Comparison of ENCODE assay signal across 21 cellular contexts in genomic region chr1:204194771-204195170, GRCh38. TPM values are rescaled to one million over a fixed set of nuclear protein-coding genes. Genes with fewer than 3 reads are reported as not detected.
DNase-seq lines count a peak whose midpoint lies in the region; ATAC-seq, FAIRE-seq and TF ChIP-seq lines count a peak whose summit lies in the region.
"Had no signal": no experiment of that assay in that cellular context is flagged by ENCODE, and none has a peak within 500 bp of the region (broad histone marks: within the 10 kb centered on the region; RNA-seq: fewer than 3 reads in every experiment).

No MANE protein-coding gene starts in this region.

- no peak overlapping the region for H3K56ac ChIP-seq in H9 (ENCODE audit: insufficient read length, low read depth, low read length)

- no peak overlapping the region for H3K4me3 Mint-ChIP-seq in CD4-positive, CD25-positive, alpha-beta regulatory T cell
- H3K4me3 Mint-ChIP-seq in H9: peak overlapping the region in 1 of 2 experiments; percentile 8; a peak in 2 of 5 replicates
- peak overlapping the region; percentile 3 for H3K4me3 Mint-ChIP-seq in neural progenitor cell
- H3K4me3 Mint-ChIP-seq: HFFc6 had no signal

- peaks cover 2% of the 10 kb centered on the region for H3K27me3 ChIP-seq in CD4-positive, CD25-positive, alpha-beta regulatory T cell (ENCODE audit: control insufficient read depth, insufficient read depth, low read length)
- H3K27me3 ChIP-seq in H9 (ENCODE audit: insufficient read depth, low read length) (no peaks in the 10 kb centered on the region), K562 (ENCODE audit: control insufficient read depth in 2 of 2, insufficient read depth in 2 of 2, low read length in 2 of 2) (peaks cover 30 to 71% of the 10 kb centered on the region in 2 experiments), neural progenitor cell (peaks cover 36% of the 10 kb centered on the region)
- H3K27me3 ChIP-seq: Peyer's patch had no signal

- peak overlapping the region; percentile 8 for H3K23ac ChIP-seq in H9 (ENCODE audit: insufficient read length, low read depth, low read length)

- H2BK120ac ChIP-seq in H9 (ENCODE audit: low read depth, low read length, poor library complexity, severe bottlenecking): no peak overlapping the region

- POLR2A ChIA-PET in K562 (lab: Yijun Ruan, JAX): interaction anchor here (0.5 to 0.7 kb wide), 3 partner anchors 95 to 889 kb away, joined by 3 read pairs; no protein-coding TSS in a partner anchor

- FAIRE-seq in K562 (lab: Jason Lieb, UNC): no peak
- FAIRE-seq: G401.6, GM19239, H54 had no signal

- no peaks in the 10 kb centered on the region for H3K23me2 ChIP-seq in H9 (ENCODE audit: insufficient read length, low read depth, low read length, poor library complexity, severe bottlenecking)

- no peaks in the 10 kb centered on the region for H3K36me3 ChIP-seq in CD4-positive, CD25-positive, alpha-beta regulatory T cell (ENCODE audit: control insufficient read depth, insufficient read depth, low read length)
- H3K36me3 ChIP-seq in K562 (ENCODE audit: control insufficient read depth, insufficient read depth, low read length) (no peaks in the 10 kb centered on the region), neural progenitor cell (no peaks in the 10 kb centered on the region)
- H3K36me3 ChIP-seq: Peyer's patch had no signal

- no peak overlapping the region for H2BK20ac ChIP-seq in H9 (ENCODE audit: low read depth, low read length, poor library complexity, severe bottlenecking)

- BruUV-seq in K562 (replicated peaks; lab: Mats Ljungman, UMichigan): no TSS peak

- H3F3A ChIP-seq in neural progenitor cell (ENCODE audit: low read depth): peaks cover 11% of the 10 kb centered on the region

- WGBS in H9 (ENCODE audit: extremely low coverage, insufficient read length, low lambda C conversion rate): no CpG with 5 or more reads among the region's 7 CpGs
- WGBS in K562 (ENCODE audit: insufficient coverage, low coverage, missing lambda C conversion rate): 11% methylated on average over 6 of the region's 7 CpGs

- H3K4me2 ChIP-seq in H9 (ENCODE audit: insufficient read depth, insufficient read length, low read length): no peak overlapping the region
- no peak overlapping the region for H3K4me2 ChIP-seq in K562 (ENCODE audit: insufficient read depth, low read length)
- H3K4me2 ChIP-seq in neural progenitor cell: no peak overlapping the region

- H4K91ac ChIP-seq in H9 (ENCODE audit: insufficient read length, low read depth, low read length): no peak overlapping the region

- no peak for ATAC-seq in CD4-positive, CD25-positive, alpha-beta regulatory T cell (ENCODE audit: low read depth in 2 of 2)
- ATAC-seq in K562 (no peak), GM18505 (IDR thresholded peaks at IDR 0.05; ENCODE audit: unreplicated experiment) (no peak), GM21723 (IDR thresholded peaks at IDR 0.05; ENCODE audit: unreplicated experiment) (no peak)
- ATAC-seq: Right ventricle myocardium inferior had no signal

- H4K5ac ChIP-seq in H9 (ENCODE audit: insufficient read length, low read depth, low read length): peak overlapping the region; percentile 11

- no peak overlapping the region for H2BK5ac ChIP-seq in H9 (ENCODE audit: insufficient read length, low read length)

- no peak overlapping the region for H3K4me3 ChIP-seq in CD4-positive, CD25-positive, alpha-beta regulatory T cell (ENCODE audit: low read depth, low read length)
- no peak overlapping the region for H3K4me3 ChIP-seq in K562
- H3K4me3 ChIP-seq in neural progenitor cell: no peak overlapping the region
- H3K4me3 ChIP-seq: Peyer's patch had no signal

- peak overlapping the region in 2 of 3 donors; percentile 9 to 14 for H3K27ac Mint-ChIP-seq in CD4-positive, CD25-positive, alpha-beta regulatory T cell
- peak overlapping the region in 1 of 3 experiments; percentile 4; a peak in 1 of 7 replicates for H3K27ac Mint-ChIP-seq in H9
- H3K27ac Mint-ChIP-seq in neural progenitor cell: no peak overlapping the region
- H3K27ac Mint-ChIP-seq: HFFc6 had no signal

- H4K20me1 ChIP-seq in H9 (ENCODE audit: control insufficient read depth, insufficient read depth, insufficient read length) (no peaks in the 10 kb centered on the region), K562 (replicated peaks; ENCODE audit: control insufficient read depth, insufficient read depth, low read length) (no peaks in the 10 kb centered on the region), neural progenitor cell (ENCODE audit: low read depth) (no peaks in the 10 kb centered on the region)

- peak overlapping the region; percentile 70 for H4K8ac ChIP-seq in H9 (replicated peaks; ENCODE audit: insufficient read length, low read depth, low read length)

- TF ChIP-seq CTCF in H9 (conservative IDR thresholded peaks at IDR 0.05) (no peak), K562 (IDR thresholded peaks at IDR 0.05 in 2 of 3, conservative IDR thresholded peaks at IDR 0.05 in 1 of 3; ENCODE audit: insufficient read depth in 2 of 3, low read depth in 1 of 3, low read length in 3 of 3) (no peak), neural progenitor cell (IDR thresholded peaks at IDR 0.05) (no peak)

- no peak overlapping the region for H3K4ac ChIP-seq in H9 (ENCODE audit: low read depth, low read length)

- peaks cover 0 to 5% (median 0%) of the 10 kb centered on the region in 7 donors for H3K9me3 Mint-ChIP-seq in CD4-positive, CD25-positive, alpha-beta regulatory T cell
- H3K9me3 Mint-ChIP-seq in H9 (peaks cover 0 to 5% of the 10 kb centered on the region in 2 experiments; a peak in 1 of 5 replicates), neural progenitor cell (no peaks in the 10 kb centered on the region)
- H3K9me3 Mint-ChIP-seq: HFFc6 had no signal

- H3K9ac ChIP-seq in H9 (ENCODE audit: extremely low read depth, insufficient read length, low read length) (no peak overlapping the region), K562 (ENCODE audit: insufficient read depth in 1 of 2, low read depth in 2 of 2, low read length in 2 of 2) (no peak overlapping the region), neural progenitor cell (no peak overlapping the region)

- H2AK5ac ChIP-seq in H9 (ENCODE audit: insufficient read length, low read length): no peak overlapping the region

- H3K4me1 Mint-ChIP-seq in CD4-positive, CD25-positive, alpha-beta regulatory T cell: peaks cover 0 to 13% (median 1%) of the 10 kb centered on the region in 4 donors
- H3K4me1 Mint-ChIP-seq in H9 (peaks cover 12 to 21% of the 10 kb centered on the region in 2 experiments), neural progenitor cell (peaks cover 14% of the 10 kb centered on the region)

- TF ChIP-seq EP300 in K562 (IDR thresholded peaks at IDR 0.05; ENCODE audit: low read length): no peak

- H3K18ac ChIP-seq in H9 (ENCODE audit: insufficient read length, low read depth, low read length): no peak overlapping the region

- H3K9me3 ChIP-seq in CD4-positive, CD25-positive, alpha-beta regulatory T cell (ENCODE audit: control insufficient read depth in 2 of 2, low read length in 2 of 2): no peaks in the 10 kb centered on the region
- H3K9me3 ChIP-seq in H9 (ENCODE audit: control insufficient read depth, low read depth, low read length) (no peaks in the 10 kb centered on the region), K562 (replicated peaks; ENCODE audit: control insufficient read depth, insufficient read depth, low read depth, low read length) (no peaks in the 10 kb centered on the region; the same call in 1 of the 2 replicates), neural progenitor cell (ENCODE audit: low read depth) (no peaks in the 10 kb centered on the region)
- H3K9me3 ChIP-seq: Peyer's patch had no signal

- TF ChIP-seq RAD21 in K562 (CRISPR knock-in tag; conservative IDR thresholded peaks at IDR 0.05 in 1 of 2, IDR thresholded peaks at IDR 0.05 in 1 of 2): no peak

- H3K14ac ChIP-seq in H9 (ENCODE audit: insufficient read depth, low read length): no peak overlapping the region; the same call in 1 of the 2 replicates

- in situ Hi-C loops in K562 (cut with MboI): no loop called here

- intact Hi-C loops in K562 (cut with micrococcal nuclease): no loop called here

- no peaks in the 10 kb centered on the region for H3K79me1 ChIP-seq in H9 (ENCODE audit: insufficient read depth, low read depth, low read length, poor library complexity, severe bottlenecking)

- no peaks in the 10 kb centered on the region for H3K9me1 ChIP-seq in K562 (ENCODE audit: control insufficient read depth, insufficient read depth, low read length)

- H3K79me2 ChIP-seq in H9 (ENCODE audit: insufficient read depth, low read length) (no peaks in the 10 kb centered on the region), K562 (ENCODE audit: control insufficient read depth, insufficient read depth, low read length) (no peaks in the 10 kb centered on the region), neural progenitor cell (ENCODE audit: low read depth) (no peaks in the 10 kb centered on the region)

- no peak overlapping the region for H2BK12ac ChIP-seq in H9 (ENCODE audit: insufficient read length, low read depth, low read length)

- no peak overlapping the region for H3K27ac ChIP-seq in CD4-positive, CD25-positive, alpha-beta regulatory T cell (ENCODE audit: insufficient read depth, low read length, poor library complexity, severe bottlenecking)
- H3K27ac ChIP-seq in H9 (ENCODE audit: insufficient read length, low read depth, low read length) (no peak overlapping the region), K562 (ENCODE audit: extremely low read depth, low read depth, low read length) (no peak overlapping the region), neural progenitor cell (no peak overlapping the region)
- H3K27ac ChIP-seq: C4-2B, Peyer's patch had no signal

- CTCF ChIA-PET in K562 (lab: Yijun Ruan, JAX; ENCODE audit: low intra/inter-chr PET ratio): no interaction called here

- H2AFZ ChIP-seq in H9 (ENCODE audit: low read length) (no peak overlapping the region), K562 (ENCODE audit: low read depth, low read length) (no peak overlapping the region), neural progenitor cell (replicated peaks) (no peak overlapping the region)

- no peaks in the 10 kb centered on the region for H3K36me3 Mint-ChIP-seq in CD4-positive, CD25-positive, alpha-beta regulatory T cell
- H3K36me3 Mint-ChIP-seq in H9 (ENCODE audit: insufficient read depth in 1 of 3, low read depth in 3 of 3): no peaks in the 10 kb centered on the region; a peak in 2 of 7 replicates
- H3K36me3 Mint-ChIP-seq in neural progenitor cell: no peaks in the 10 kb centered on the region

- no peak overlapping the region for H3T11ph ChIP-seq in H9 (ENCODE audit: low read length)

- no peaks in the 10 kb centered on the region for H3K4me1 ChIP-seq in CD4-positive, CD25-positive, alpha-beta regulatory T cell (ENCODE audit: control insufficient read depth, insufficient read depth, low read length, poor library complexity, severe bottlenecking)
- H3K4me1 ChIP-seq in H9 (ENCODE audit: insufficient read depth, low read length) (no peaks in the 10 kb centered on the region; the same call in 1 of the 2 replicates), K562 (replicated peaks in 1 of 2; ENCODE audit: control insufficient read depth in 2 of 2, insufficient read depth in 2 of 2, low read length in 2 of 2) (peaks cover 0 to 4% of the 10 kb centered on the region in 2 experiments; a peak in 2 of 5 replicates), neural progenitor cell (peaks cover 16% of the 10 kb centered on the region)
- H3K4me1 ChIP-seq: Peyer's patch had no signal

- peaks cover 32% of the 10 kb centered on the region for H3K27me3 Mint-ChIP-seq in CD4-positive, CD25-positive, alpha-beta regulatory T cell
- H3K27me3 Mint-ChIP-seq in H9 (ENCODE audit: low read depth): peaks cover 45% of the 10 kb centered on the region
- H3K27me3 Mint-ChIP-seq in neural progenitor cell (ENCODE audit: insufficient read depth, low read depth): peaks cover 29% of the 10 kb centered on the region

- no peak for TF ChIP-seq POLR2A in K562 (conservative IDR thresholded peaks at IDR 0.05)
- TF ChIP-seq POLR2A in GM18505 (IDR thresholded peaks at IDR 0.05; ENCODE audit: borderline replicate concordance, extremely low read depth, insufficient read depth, insufficient read length): no peak

- H2BK15ac ChIP-seq in H9 (ENCODE audit: low read depth, low read length): no peak overlapping the region

- no peak for DNase-seq in CD4-positive, CD25-positive, alpha-beta regulatory T cell
- no peak for DNase-seq in H9
- DNase-seq in K562 (ENCODE audit: extremely low read depth in 1 of 4, low spot score in 3 of 4): no peak
- DNase-seq in neural progenitor cell (ENCODE audit: low spot score): no peak
- DNase-seq in stimulated activated CD4-positive, alpha-beta T cell treated with anti-CD3 and anti-CD28 coated beads, Interleukin-12 subunit alpha, Interleukin-12 subunit beta, amount 100 ng/mL, for 4 hours: no peak
- DNase-seq: HFFc6; NCI-H1436; NCI-H1930; NCI-H748 treated with DMSO at 0.1 percent for 48 hours; NK-92 treated with Interleukin-12 subunit alpha and Interleukin-12 subunit beta, amount 100 ng/mL, for 24 hours; SW 1271 had no signal

RNA-seq across cellular contexts. Expression of gene KISS1, which starts 1.5 kb away (rescaled TPM):
- total RNA-seq in CD4-positive, CD25-positive, alpha-beta regulatory T cell: 0.59 TPM
- not detected for polyA plus RNA-seq in CD4-positive, CD25-positive, alpha-beta regulatory T cell
- total RNA-seq in H9 (2021): 0.59 and 0.68 TPM in 2 replicates
- total RNA-seq in K562 (2011; cell fraction: chromatin; rRNA removed; ENCODE audit: low replicate concordance): not detected in 2 replicates
- total RNA-seq in K562 (2011; cell fraction: nucleolus; rRNA removed): not detected in 2 replicates
- total RNA-seq in K562 (2011; cell fraction: nucleoplasm; rRNA removed): not detected in 2 replicates
- total RNA-seq in K562 (2014; rRNA removed): not detected in 2 replicates
- total RNA-seq in K562 (2014; rRNA removed; fragmentation: Illumina TruSeq; extraction: Trizol): not detected in 2 replicates
- total RNA-seq in K562 (2015; rRNA removed; fragmentation: Illumina TruSeq; extraction: Trizol): not detected in 2 replicates
- not detected in 2 replicates for total RNA-seq in K562 (2021)
- polyA plus RNA-seq in K562 (2011; rRNA removed): 0.31 TPM in 1 of 2 replicates, not detected in the other
- polyA plus RNA-seq in K562 (2011; cell fraction: cytosol; rRNA removed): 0.58 TPM in 1 of 2 replicates, not detected in the other
- polyA plus RNA-seq in K562 (2011; cell fraction: nucleus; rRNA removed): not detected in 2 replicates
- polyA plus RNA-seq in K562 (2012): not detected in 2 replicates
- polyA plus RNA-seq in K562 (2014; fragmentation: Illumina TruSeq; extraction: Trizol): not detected in 2 replicates
- polyA plus RNA-seq in K562 (2014; fragmentation: Nextera tagmentation; extraction: Ambion mirVana): not detected
- not detected in 2 replicates for polyA plus RNA-seq in K562 (2014; rRNA removed)
- polyA minus RNA-seq in K562 (2011; rRNA and poly(A)+ RNA removed): not detected in 2 replicates
- polyA minus RNA-seq in K562 (2011; cell fraction: cytosol; rRNA and poly(A)+ RNA removed): not detected in 2 replicates
- not detected in 2 replicates for polyA minus RNA-seq in K562 (2011; cell fraction: nucleus; rRNA and poly(A)+ RNA removed)
- not detected in 2 replicates for total RNA-seq in neural progenitor cell (ENCODE audit: low replicate concordance)
- total RNA-seq: A673, NCI-H460, Right ventricle myocardium inferior had no signal

RNA-seq across cellular contexts. Expression of gene GOLT1A, which starts 19.0 kb away (rescaled TPM):
- total RNA-seq in CD4-positive, CD25-positive, alpha-beta regulatory T cell: not detected
- not detected for polyA plus RNA-seq in CD4-positive, CD25-positive, alpha-beta regulatory T cell
- total RNA-seq in H9 (2021) (4.2 and 6.3 TPM in 2 replicates), K562 (2014; rRNA removed) (not detected in 2 replicates), K562 (2014; rRNA removed; fragmentation: Illumina TruSeq; extraction: Trizol) (not detected in 2 replicates), K562 (2015; rRNA removed; fragmentation: Illumina TruSeq; extraction: Trizol) (not detected in 2 replicates), K562 (2021) (not detected in 2 replicates), neural progenitor cell (ENCODE audit: low replicate concordance) (1.2 TPM in 1 of 2 replicates, not detected in the other)
- total RNA-seq in K562 (2011; cell fraction: chromatin; rRNA removed; ENCODE audit: low replicate concordance): not detected in 2 replicates
- not detected in 2 replicates for total RNA-seq in K562 (2011; cell fraction: nucleolus; rRNA removed)
- total RNA-seq in K562 (2011; cell fraction: nucleoplasm; rRNA removed): not detected in 2 replicates
- polyA plus RNA-seq in K562 (2011; rRNA removed) (not detected in 2 replicates), K562 (2014; fragmentation: Illumina TruSeq; extraction: Trizol) (not detected in 2 replicates), K562 (2014; fragmentation: Nextera tagmentation; extraction: Ambion mirVana) (not detected), K562 (2014; rRNA removed) (not detected in 2 replicates)
- polyA plus RNA-seq in K562 (2011; cell fraction: cytosol; rRNA removed): not detected in 2 replicates
- not detected in 2 replicates for polyA plus RNA-seq in K562 (2011; cell fraction: nucleus; rRNA removed)
- polyA plus RNA-seq in K562 (2012): 0.16 TPM in 1 of 2 replicates, not detected in the other
- polyA minus RNA-seq in K562 (2011; rRNA and poly(A)+ RNA removed): not detected in 2 replicates
- polyA minus RNA-seq in K562 (2011; cell fraction: cytosol; rRNA and poly(A)+ RNA removed): not detected in 2 replicates
- polyA minus RNA-seq in K562 (2011; cell fraction: nucleus; rRNA and poly(A)+ RNA removed): not detected in 2 replicates
- total RNA-seq: A673, HFFc6, NCI-H460, Right ventricle myocardium inferior had no signal

RNA-seq across cellular contexts. Expression of gene REN, which starts 28.6 kb away (rescaled TPM):
- not detected for total RNA-seq in CD4-positive, CD25-positive, alpha-beta regulatory T cell
- polyA plus RNA-seq in CD4-positive, CD25-positive, alpha-beta regulatory T cell: not detected
- total RNA-seq in H9 (2021) (not detected in 2 replicates), K562 (2014; rRNA removed) (2.7 and 3.6 TPM in 2 replicates), K562 (2014; rRNA removed; fragmentation: Illumina TruSeq; extraction: Trizol) (1.3 and 1.7 TPM in 2 replicates), K562 (2015; rRNA removed; fragmentation: Illumina TruSeq; extraction: Trizol) (8.6 and 9.9 TPM in 2 replicates), K562 (2021) (1.7 and 1.9 TPM in 2 replicates), neural progenitor cell (ENCODE audit: low replicate concordance) (not detected in 2 replicates)
- 0.58 and 3.3 TPM in 2 replicates for total RNA-seq in K562 (2011; cell fraction: chromatin; rRNA removed; ENCODE audit: low replicate concordance)
- total RNA-seq in K562 (2011; cell fraction: nucleolus; rRNA removed): 1.8 and 3.0 TPM in 2 replicates
- total RNA-seq in K562 (2011; cell fraction: nucleoplasm; rRNA removed): 2.1 TPM in 1 of 2 replicates, not detected in the other
- polyA plus RNA-seq in K562 (2011; rRNA removed) (0.73 and 5.8 TPM in 2 replicates), K562 (2014; fragmentation: Illumina TruSeq; extraction: Trizol) (2.9 and 3.1 TPM in 2 replicates), K562 (2014; fragmentation: Nextera tagmentation; extraction: Ambion mirVana) (1 to 10 TPM; 3.1 to 3.9 TPM), K562 (2014; rRNA removed) (1.9 and 2.0 TPM in 2 replicates)
- polyA plus RNA-seq in K562 (2011; cell fraction: cytosol; rRNA removed): 0.87 and 14.1 TPM in 2 replicates
- 1.0 and 19.2 TPM in 2 replicates for polyA plus RNA-seq in K562 (2011; cell fraction: nucleus; rRNA removed)
- 5.2 and 6.4 TPM in 2 replicates for polyA plus RNA-seq in K562 (2012)
- polyA minus RNA-seq in K562 (2011; rRNA and poly(A)+ RNA removed): 0.51 and 7.6 TPM in 2 replicates
- polyA minus RNA-seq in K562 (2011; cell fraction: cytosol; rRNA and poly(A)+ RNA removed): 3.8 TPM in 1 of 2 replicates, not detected in the other
- polyA minus RNA-seq in K562 (2011; cell fraction: nucleus; rRNA and poly(A)+ RNA removed): 0.44 and 1.3 TPM in 2 replicates
- total RNA-seq: A673, NCI-H460, Peyer's patch, Right ventricle myocardium inferior had no signal

RNA-seq across cellular contexts. Expression of gene ETNK2, which starts 42.9 kb away (rescaled TPM):
- total RNA-seq in CD4-positive, CD25-positive, alpha-beta regulatory T cell: 3.0 TPM
- 1 to 10 TPM in 2 of 4 donors, under 1 TPM in 2; 0.55 to 1.7 (median 1.1) TPM for polyA plus RNA-seq in CD4-positive, CD25-positive, alpha-beta regulatory T cell
- 17.6 and 18.6 TPM in 2 replicates for total RNA-seq in H9 (2021)
- total RNA-seq in K562 (2011; cell fraction: chromatin; rRNA removed; ENCODE audit: low replicate concordance): not detected in 2 replicates
- total RNA-seq in K562 (2011; cell fraction: nucleolus; rRNA removed): 0.17 TPM in 1 of 2 replicates, not detected in the other
- not detected in 2 replicates for total RNA-seq in K562 (2011; cell fraction: nucleoplasm; rRNA removed)
- total RNA-seq in K562 (2014; rRNA removed): 0.05 TPM in 1 of 2 replicates, not detected in the other
- total RNA-seq in K562 (2014; rRNA removed; fragmentation: Illumina TruSeq; extraction: Trizol): not detected in 2 replicates
- not detected in 2 replicates for total RNA-seq in K562 (2015; rRNA removed; fragmentation: Illumina TruSeq; extraction: Trizol)
- 0.13 TPM in 2 replicates for total RNA-seq in K562 (2021)
- 0.38 and 0.51 TPM in 2 replicates for polyA plus RNA-seq in K562 (2011; rRNA removed)
- 0.44 and 0.58 TPM in 2 replicates for polyA plus RNA-seq in K562 (2011; cell fraction: cytosol; rRNA removed)
- 0.41 and 0.48 TPM in 2 replicates for polyA plus RNA-seq in K562 (2011; cell fraction: nucleus; rRNA removed)
- polyA plus RNA-seq in K562 (2012): 0.04 and 0.08 TPM in 2 replicates
- 0.16 and 0.30 TPM in 2 replicates for polyA plus RNA-seq in K562 (2014; fragmentation: Illumina TruSeq; extraction: Trizol)
- polyA plus RNA-seq in K562 (2014; fragmentation: Nextera tagmentation; extraction: Ambion mirVana): not detected
- 0.03 TPM in 1 of 2 replicates, not detected in the other for polyA plus RNA-seq in K562 (2014; rRNA removed)
- polyA minus RNA-seq in K562 (2011; rRNA and poly(A)+ RNA removed): 0.21 and 0.28 TPM in 2 replicates
- polyA minus RNA-seq in K562 (2011; cell fraction: cytosol; rRNA and poly(A)+ RNA removed): 0.57 TPM in 1 of 2 replicates, not detected in the other
- polyA minus RNA-seq in K562 (2011; cell fraction: nucleus; rRNA and poly(A)+ RNA removed): 0.13 TPM in 1 of 2 replicates, not detected in the other
- total RNA-seq in neural progenitor cell (ENCODE audit: low replicate concordance): 5.3 and 17.6 TPM in 2 replicates
